18 cellular contexts compared by ENCODE assay signal in genomic region chr3:147404000-147404799, GRCh38. TPM values are rescaled to one million over a fixed set of nuclear protein-coding genes. Genes with fewer than 3 reads are reported as not detected.
"Had no signal": no experiment of that assay in that cellular context is flagged by ENCODE, and none has a peak within 500 bp of the region (broad histone marks: within the 10 kb centered on the region; RNA-seq: fewer than 3 reads in every experiment).

No MANE protein-coding gene starts in this region.

- H3K9me3 ChIP-seq: pancreas, testis had no signal

- H3K4me1 ChIP-seq: pancreas, testis had no signal

- H3K36me3 ChIP-seq: esophagus muscularis mucosa, pancreas had no signal

- DNase-seq: activated CD4-positive, alpha-beta T cell treated with anti-CD3 and anti-CD28 coated beads, Interleukin-2, amount 50 U/mL, for 4 hours; activated gamma-delta T cell treated with Interleukin-2 at 50 U/mL for 16 hours; activated T-cell treated with anti-CD3 and anti-CD28 coated beads, Interleukin-2, amount 50 U/mL, for 48 hours; aorta; hypothalamus; left ventricle myocardium superior; nephron progenitor cell; pancreas; stimulated activated CD4-positive, alpha-beta T cell treated with anti-CD3 and anti-CD28 coated beads, Interleukin-4, amount 100 ng/mL, for 4 hours; stimulated activated naive CD8-positive, alpha-beta T cell treated with anti-CD3 and anti-CD28 coated beads, Interleukin-15, amount 100 ng/mL, for 72 hours; testis had no signal

- H3K27me3 ChIP-seq: testis had no signal

- H3K4me3 ChIP-seq: esophagus muscularis mucosa, pancreas, skin epidermis, testis had no signal

- ATAC-seq: left ventricle myocardium superior; pancreas; stimulated activated naive CD8-positive, alpha-beta T cell treated with anti-CD3 and anti-CD28 coated beads, Interleukin-15, amount 100 ng/mL, for 72 hours had no signal

- H3K4me1 Mint-ChIP-seq: central memory CD8-positive, alpha-beta T cell had no signal

- H3K4me3 Mint-ChIP-seq: central memory CD8-positive, alpha-beta T cell; stimulated activated naive CD8-positive, alpha-beta T cell treated with anti-CD3 and anti-CD28 coated beads, Interleukin-15, amount 100 ng/mL, for 72 hours had no signal

- H3K27ac Mint-ChIP-seq: nephron progenitor cell; stimulated activated naive CD8-positive, alpha-beta T cell treated with anti-CD3 and anti-CD28 coated beads, Interleukin-15, amount 100 ng/mL, for 72 hours had no signal

- H3K27ac ChIP-seq: esophagus muscularis mucosa, pancreas, skin epidermis, testis had no signal

- H3K9me3 Mint-ChIP-seq: nephron progenitor cell had no signal

RNA-seq across cellular contexts. Expression of gene ZIC4, which starts 2.1 kb away (rescaled TPM):
- total RNA-seq: dermis microvascular lymphatic vessel endothelial cell; esophagus muscularis mucosa; fibroblast of villous mesenchyme; left ventricle myocardium superior; pancreas; T-helper 2 cell treated with Interferon-gamma antibody and Interleukin-4, amounts not matched to agents 100 ng/mL and 5 ng/mL, for 36 hours; urinary bladder had no signal
- polyA plus RNA-seq: pancreas, urinary bladder had no signal

RNA-seq across cellular contexts. Expression of gene ZIC1, which starts 5.0 kb away (rescaled TPM):
- total RNA-seq: dermis microvascular lymphatic vessel endothelial cell; esophagus muscularis mucosa; fibroblast of villous mesenchyme; left ventricle myocardium superior; pancreas; T-helper 2 cell treated with Interferon-gamma antibody and Interleukin-4, amounts not matched to agents 100 ng/mL and 5 ng/mL, for 36 hours; urinary bladder had no signal
- polyA plus RNA-seq: pancreas, urinary bladder had no signal
